8 cellular contexts compared by ENCODE assay signal in genomic region chr10:6409982-6410694, GRCh38.
DNase-seq lines count a peak whose midpoint lies in the region; ATAC-seq lines count a peak whose summit lies in the region.

No MANE protein-coding gene starts in this region.

- no peaks in the 10 kb centered on the region for H3K36me3 ChIP-seq in BLaER1
- no peaks in the 10 kb centered on the region for H3K36me3 ChIP-seq in NT2/D1 (ENCODE audit: insufficient read depth, insufficient read length, low read length)

- intact Hi-C loops in dendritic cell treated with granulocyte-macrophage colony-stimulating factor and Interleukin-4, amounts not matched to agents 40 ng/mL and 50 ng/mL, for 4 days (cut with micrococcal nuclease) = loop anchor here (10.0 kb wide), 2 partner anchors 395 to 1005 kb away; partner anchors contain the start of gene SFMBT2

- H3K4me1 ChIP-seq in BLaER1 (peaks cover 27% of the 10 kb centered on the region), NT2/D1 (ENCODE audit: insufficient read depth, insufficient read length) (no peaks in the 10 kb centered on the region)

- no peaks in the 10 kb centered on the region for H3K9me3 ChIP-seq in BLaER1
- H3K9me3 ChIP-seq in NT2/D1 (ENCODE audit: insufficient read depth, low read length) = no peaks in the 10 kb centered on the region

- H3K4me3 ChIP-seq in BLaER1 (peak overlapping the region; percentile 45; the same call in 1 of the 2 replicates), NT2/D1 (ENCODE audit: insufficient read length, low read depth) (no peak overlapping the region)

- peaks cover 10% of the 10 kb centered on the region for H3K4me1 Mint-ChIP-seq in dendritic cell treated with granulocyte-macrophage colony-stimulating factor and Interleukin-4, amounts not matched to agents 40 ng/mL and 50 ng/mL, for 4 days (ENCODE audit: low read depth)

- H3K27me3 Mint-ChIP-seq in dendritic cell treated with granulocyte-macrophage colony-stimulating factor and Interleukin-4, amounts not matched to agents 40 ng/mL and 50 ng/mL, for 4 days = peaks cover 2% of the 10 kb centered on the region

- peak overlapping the region; percentile 80 for H3K4me2 ChIP-seq in BLaER1

- H3K4me3 Mint-ChIP-seq in dendritic cell treated with granulocyte-macrophage colony-stimulating factor and Interleukin-4, amounts not matched to agents 40 ng/mL and 50 ng/mL, for 4 days = peak overlapping the region; percentile 40

- DNase-seq in NT2/D1 (ENCODE audit: low read depth, low spot score) = peak; percentile 16
- DNase-seq in mucosa of gallbladder (ENCODE audit: low spot score) = peak; percentile 65
- DNase-seq in OCI-M2 (lab: John Stamatoyannopoulos, UW; ENCODE audit: unreplicated experiment) = no peak
- DNase-seq in kidney glomerular epithelial cell (lab: John Stamatoyannopoulos, UW) = no peak
- no peak for DNase-seq in NCI-H526 (lab: John Stamatoyannopoulos, UW)

- no peak for ATAC-seq in GM21786 (IDR thresholded peaks at IDR 0.05; ENCODE audit: unreplicated experiment)

- H3K36me3 Mint-ChIP-seq in dendritic cell treated with granulocyte-macrophage colony-stimulating factor and Interleukin-4, amounts not matched to agents 40 ng/mL and 50 ng/mL, for 4 days (ENCODE audit: low read depth) = no peaks in the 10 kb centered on the region

- H3K27ac ChIP-seq in BLaER1 = peak overlapping the region; percentile 77

- no peaks in the 10 kb centered on the region for H4K20me1 ChIP-seq in BLaER1

- no peaks in the 10 kb centered on the region for H3K9me3 Mint-ChIP-seq in dendritic cell treated with granulocyte-macrophage colony-stimulating factor and Interleukin-4, amounts not matched to agents 40 ng/mL and 50 ng/mL, for 4 days

- peak overlapping the region; percentile 63 for H3K27ac Mint-ChIP-seq in dendritic cell treated with granulocyte-macrophage colony-stimulating factor and Interleukin-4, amounts not matched to agents 40 ng/mL and 50 ng/mL, for 4 days

- H3K27me3 ChIP-seq in BLaER1 (no peaks in the 10 kb centered on the region), NT2/D1 (ENCODE audit: insufficient read depth, insufficient read length) (no peaks in the 10 kb centered on the region)

- H3K9ac ChIP-seq in BLaER1 = peak overlapping the region; percentile 50
- no peak overlapping the region for H3K9ac ChIP-seq in NT2/D1 (ENCODE audit: insufficient read length, low read depth)

Comparison
In these comparisons a context has a peak if more than half of its experiments do, and no peak if none do; other contexts are left out.
1. DNase-seq: peak in NT2/D1 (single experiment) and mucosa of gallbladder (single experiment); none in OCI-M2 (single experiment), kidney glomerular epithelial cell (single experiment) and NCI-H526 (0 of 2).